25 cellular contexts compared by ENCODE assay signal in genomic region chr7:107294182-107294581, GRCh38.
"Had no signal": no experiment of that assay in that cellular context is flagged by ENCODE, and none has a peak within 500 bp of the region (broad histone marks: within the 10 kb centered on the region; RNA-seq: fewer than 3 reads in every experiment).

No MANE protein-coding gene starts in this region.

- H3K27me3 ChIP-seq: neutrophil, pancreas, right lobe of liver, sigmoid colon, stomach, thyroid gland, tibial nerve, upper lobe of left lung, vagina had no signal

- H3K9me3 ChIP-seq: neutrophil, pancreas, prostate gland, right lobe of liver, sigmoid colon, stomach, thoracic aorta, thyroid gland, tibial nerve, upper lobe of left lung, vagina had no signal

- H3K4me3 ChIP-seq: pancreas, prostate gland, right lobe of liver, sigmoid colon, stomach, thoracic aorta, thyroid gland, tibial nerve, upper lobe of left lung, vagina had no signal

- ATAC-seq: naive thymus-derived CD4-positive, alpha-beta T cell; natural killer cell treated with Interleukin-12 subunit alpha and Interleukin-12 subunit beta and Interleukin-15 and Interleukin-18, amount 100 ng/mL, for 72 hours; pancreas; right cardiac atrium; right lobe of liver; stimulated activated effector memory CD8-positive, alpha-beta T cell treated with anti-CD3 and anti-CD28 coated beads, Interleukin-12 subunit alpha, Interleukin-12 subunit beta, amount 100 ng/mL, for 72 hours; stimulated activated naive B cell treated with anti-CD40 and anti-IgM and Interleukin-4, amounts not matched to agents 10 μg/mL and 1 μg/mL and 100 μg/mL, for 72 hours had no signal

- H3K36me3 ChIP-seq: neutrophil, pancreas, thoracic aorta had no signal

- H3K4me1 ChIP-seq: prostate gland, right lobe of liver, sigmoid colon, stomach, thyroid gland, tibial nerve, upper lobe of left lung, vagina had no signal

- DNase-seq: naive thymus-derived CD4-positive, alpha-beta T cell; nephron progenitor cell; nucleus accumbens; pancreas; right cardiac atrium; right lobe of liver; sigmoid colon; small intestine; stimulated activated CD4-positive, alpha-beta T cell treated with anti-CD3 and anti-CD28 coated beads, Interleukin-15, amount 100 ng/mL, for 24 hours; stimulated activated CD4-positive, alpha-beta T cell treated with anti-CD3 and anti-CD28 coated beads, Interleukin-2, amount 100 ng/mL, for 24 hours; stimulated activated CD4-positive, alpha-beta T cell treated with anti-CD3 and anti-CD28 coated beads, Interleukin-2, amount 100 ng/mL, for 48 hours; stimulated activated CD4-positive, alpha-beta T cell treated with anti-CD3 and anti-CD28 coated beads, Interleukin-4, amount 100 ng/mL, for 24 hours; stimulated activated naive B cell treated with anti-CD40 and anti-IgM and Interleukin-4, amounts not matched to agents 10 μg/mL and 1 μg/mL and 100 μg/mL, for 72 hours; stimulated activated naive CD4-positive, alpha-beta T cell treated with Interleukin-2 at 50 U/mL for 16 hours; stomach; thyroid gland; trophoblast cell; upper lobe of left lung had no signal

- H3K27ac ChIP-seq: neutrophil, pancreas, prostate gland, right lobe of liver, sigmoid colon, stomach, thoracic aorta, thyroid gland, tibial nerve, upper lobe of left lung, vagina had no signal
